ENCODE assay signal across 23 cellular contexts in genomic region chr4:1969928-1970723, GRCh38. TPM values are rescaled to one million over a fixed set of nuclear protein-coding genes. Genes with fewer than 3 reads are reported as not detected.
DNase-seq lines count a peak whose midpoint lies in the region; ATAC-seq and TF ChIP-seq lines count a peak whose summit lies in the region.
"Had no signal": no experiment of that assay in that cellular context is flagged by ENCODE, and none has a peak within 500 bp of the region (broad histone marks: within the 10 kb centered on the region; RNA-seq: fewer than 3 reads in every experiment).

No MANE protein-coding gene starts in this region.

- no peak overlapping the region for H3K4me3 Mint-ChIP-seq in T-helper 1 cell treated with Interleukin-12 subunit alpha and Interleukin-12 subunit beta and Interleukin-4 antibody, amounts not matched to agents 30 μg/mL and 1 μg/mL, for 36 hours
- no peak overlapping the region for H3K4me3 Mint-ChIP-seq in effector memory CD8-positive, alpha-beta T cell
- H3K4me3 Mint-ChIP-seq: B cell; dendritic cell treated with granulocyte-macrophage colony-stimulating factor and Interleukin-4, amounts not matched to agents 40 ng/mL and 50 ng/mL, for 4 days had no signal

- H3K27ac Mint-ChIP-seq in T-helper 1 cell treated with Interleukin-12 subunit alpha and Interleukin-12 subunit beta and Interleukin-4 antibody, amounts not matched to agents 30 μg/mL and 1 μg/mL, for 36 hours, result peak overlapping the region; percentile 22
- peak overlapping the region; percentile 6 to 84 for H3K27ac Mint-ChIP-seq in effector memory CD8-positive, alpha-beta T cell
- H3K27ac Mint-ChIP-seq: B cell; dendritic cell treated with granulocyte-macrophage colony-stimulating factor and Interleukin-4, amounts not matched to agents 40 ng/mL and 50 ng/mL, for 4 days had no signal

- TF ChIP-seq CTCF in RWPE1 (conservative IDR thresholded peaks at IDR 0.05; ENCODE audit: low read depth), result no peak

- H3K27ac ChIP-seq in RWPE1, result peak overlapping the region; percentile 20
- H3K27ac ChIP-seq: 22Rv1, brain microvascular endothelial cell, gastrocnemius medialis, right lobe of liver had no signal

- no peaks in the 10 kb centered on the region for H3K9me3 Mint-ChIP-seq in T-helper 1 cell treated with Interleukin-12 subunit alpha and Interleukin-12 subunit beta and Interleukin-4 antibody, amounts not matched to agents 30 μg/mL and 1 μg/mL, for 36 hours
- no peaks in the 10 kb centered on the region for H3K9me3 Mint-ChIP-seq in effector memory CD8-positive, alpha-beta T cell
- H3K9me3 Mint-ChIP-seq: dendritic cell treated with granulocyte-macrophage colony-stimulating factor and Interleukin-4, amounts not matched to agents 40 ng/mL and 50 ng/mL, for 4 days had no signal

- peaks cover 1% of the 10 kb centered on the region for H3K4me1 Mint-ChIP-seq in T-helper 1 cell treated with Interleukin-12 subunit alpha and Interleukin-12 subunit beta and Interleukin-4 antibody, amounts not matched to agents 30 μg/mL and 1 μg/mL, for 36 hours (ENCODE audit: low read depth)
- H3K4me1 Mint-ChIP-seq in effector memory CD8-positive, alpha-beta T cell (ENCODE audit: low read depth in 2 of 2), result peaks cover 2 to 4% of the 10 kb centered on the region in 2 donors
- H3K4me1 Mint-ChIP-seq: B cell had no signal

- H3K27me3 Mint-ChIP-seq in T-helper 1 cell treated with Interleukin-12 subunit alpha and Interleukin-12 subunit beta and Interleukin-4 antibody, amounts not matched to agents 30 μg/mL and 1 μg/mL, for 36 hours (ENCODE audit: low read depth), result no peaks in the 10 kb centered on the region
- no peaks in the 10 kb centered on the region for H3K27me3 Mint-ChIP-seq in effector memory CD8-positive, alpha-beta T cell
- H3K27me3 Mint-ChIP-seq: B cell; dendritic cell treated with granulocyte-macrophage colony-stimulating factor and Interleukin-4, amounts not matched to agents 40 ng/mL and 50 ng/mL, for 4 days had no signal

- DNase-seq in T-helper 1 cell (no peak), RWPE1 (ENCODE audit: low spot score) (no peak), posterior vena cava (ENCODE audit: low spot score) (peak; percentile 36), NCI-H128 (lab: John Stamatoyannopoulos, UW; ENCODE audit: unreplicated experiment) (no peak)
- DNase-seq in effector memory CD8-positive, alpha-beta T cell, result no peak
- DNase-seq in activated effector memory CD4-positive, alpha-beta T cell treated with anti-CD3 and anti-CD28 coated beads, Interleukin-2, amount 50 U/mL, for 16 hours, result no peak
- DNase-seq in activated CD8-positive, alpha-beta memory T cell treated with anti-CD3 and anti-CD28 coated beads, Interleukin-2, amount 50 U/mL, for 4 hours, result no peak
- DNase-seq: activated naive CD4-positive, alpha-beta T cell; brain microvascular endothelial cell; DMS153; gastrocnemius medialis; Kasumi-1; left cardiac atrium; NCI-H1105 treated with DMSO at 0.1 percent for 48 hours; occipital lobe; SHP77; stimulated activated CD4-positive, alpha-beta T cell treated with anti-CD3 and anti-CD28 coated beads, Interleukin-2, amount 100 ng/mL, for 24 hours; T-helper 2 cell had no signal

- CTCF ChIA-PET in RWPE1 (lab: Yijun Ruan, JAX), result no interaction called here

- H3K36me3 Mint-ChIP-seq in T-helper 1 cell treated with Interleukin-12 subunit alpha and Interleukin-12 subunit beta and Interleukin-4 antibody, amounts not matched to agents 30 μg/mL and 1 μg/mL, for 36 hours (ENCODE audit: low read depth), result peaks cover 50% of the 10 kb centered on the region
- H3K36me3 Mint-ChIP-seq in effector memory CD8-positive, alpha-beta T cell (ENCODE audit: insufficient read depth), result peaks cover 8% of the 10 kb centered on the region

- ATAC-seq in effector memory CD8-positive, alpha-beta T cell (replicated peaks), result no peak
- ATAC-seq: gastrocnemius medialis, left cardiac atrium, right lobe of liver had no signal

- intact Hi-C loops in posterior vena cava (cut with DNase I), result no loop called here

- POLR2A ChIA-PET in RWPE1 (lab: Yijun Ruan, JAX; ENCODE audit: low non-redundant PET), result no interaction called here

RNA-seq across cellular contexts. Expression of gene NELFA, which starts 38.6 kb away (rescaled TPM):
- 10 to 100 TPM; 16.2 to 17.3 TPM for total RNA-seq in posterior vena cava
